In genomic region chr3:50194128-50194902, GRCh38 we compare ENCODE assay signal across 8 cellular contexts. TPM values are rescaled to one million over a fixed set of nuclear protein-coding genes. Genes with fewer than 3 reads are reported as not detected.
A peak's percentile ranks its signal among the peaks of the same experiment; 100 is the strongest.
DNase-seq lines count a peak whose midpoint lies in the region; ATAC-seq and TF ChIP-seq lines count a peak whose summit lies in the region.

No MANE protein-coding gene starts in this region.

- DNase-seq in NCI-H1436 (lab: John Stamatoyannopoulos, UW) (peak; percentile 30), NCI-H1436 treated with DMSO at 0.1 percent for 48 hours (lab: John Stamatoyannopoulos, UW) (no peak), NCI-H526 (lab: John Stamatoyannopoulos, UW) (peak; percentile 31 to 74), endothelial cell (ENCODE audit: low spot score) (peak; percentile 68)
- DNase-seq in activated CD8-positive, alpha-beta memory T cell treated with anti-CD3 and anti-CD28 coated beads, Interleukin-2, amount 10 ng/mL, durations not matched to agents 7 days and 5 days, result peak; percentile 83
- DNase-seq in naive thymus-derived CD4-positive, alpha-beta T cell, result peak; percentile 80 to 96 (median 89)
- DNase-seq in stimulated activated CD8-positive, alpha-beta memory T cell treated with anti-CD3 and anti-CD28 coated beads, Interleukin-7, amount 100 ng/mL, for 24 hours (ENCODE audit: low read depth), result peak; percentile 59

- CTCF ChIA-PET in activated CD8-positive, alpha-beta memory T cell treated with anti-CD3 and anti-CD28 coated beads, Interleukin-2, amount 10 ng/mL, durations not matched to agents 7 days and 5 days (lab: Charles Lee), result interaction anchor here (0.6 to 10.9 kb wide), 34 partner anchors 14 to 292 kb away, joined by 3 to 398 read pairs (median 5); partner anchors contain the start of genes GNAI2, HYAL3, IFRD2 and LSMEM2
- CTCF ChIA-PET in naive thymus-derived CD4-positive, alpha-beta T cell (lab: Charles Lee), result interaction anchor here (0.6 to 7.8 kb wide), 20 partner anchors 10 to 171 kb away, joined by 3 to 108 read pairs (median 6); partner anchors contain the start of gene IFRD2

- no peaks in the 10 kb centered on the region for H3K27me3 ChIP-seq in naive thymus-derived CD4-positive, alpha-beta T cell (ENCODE audit: control insufficient read depth in 2 of 2, insufficient read depth in 2 of 2, low read length in 2 of 2)

- H3K9me3 Mint-ChIP-seq in activated CD8-positive, alpha-beta memory T cell treated with anti-CD3 and anti-CD28 coated beads, Interleukin-2, amount 10 ng/mL, durations not matched to agents 7 days and 5 days (ENCODE audit: low read depth), result no peaks in the 10 kb centered on the region
- H3K9me3 Mint-ChIP-seq in endothelial cell (ENCODE audit: unreplicated experiment), result no peaks in the 10 kb centered on the region
- H3K9me3 Mint-ChIP-seq in naive thymus-derived CD4-positive, alpha-beta T cell, result no peaks in the 10 kb centered on the region

- no peaks in the 10 kb centered on the region for H3K36me3 Mint-ChIP-seq in activated CD8-positive, alpha-beta memory T cell treated with anti-CD3 and anti-CD28 coated beads, Interleukin-2, amount 10 ng/mL, durations not matched to agents 7 days and 5 days
- H3K36me3 Mint-ChIP-seq in endothelial cell (ENCODE audit: low read depth, unreplicated experiment), result no peaks in the 10 kb centered on the region
- H3K36me3 Mint-ChIP-seq in naive thymus-derived CD4-positive, alpha-beta T cell, result no peaks in the 10 kb centered on the region

- peaks cover 10% of the 10 kb centered on the region for H3K4me1 Mint-ChIP-seq in activated CD8-positive, alpha-beta memory T cell treated with anti-CD3 and anti-CD28 coated beads, Interleukin-2, amount 10 ng/mL, durations not matched to agents 7 days and 5 days
- H3K4me1 Mint-ChIP-seq in endothelial cell (ENCODE audit: unreplicated experiment), result no peaks in the 10 kb centered on the region
- peaks cover 4 to 16% (median 9%) of the 10 kb centered on the region in 7 donors for H3K4me1 Mint-ChIP-seq in naive thymus-derived CD4-positive, alpha-beta T cell

- peak; percentile 75 for TF ChIP-seq CTCF in endothelial cell (IDR thresholded peaks at IDR 0.05; ENCODE audit: unreplicated experiment)

- intact Hi-C loops in naive thymus-derived CD4-positive, alpha-beta T cell (cut with micrococcal nuclease), result loop anchor here in 1 of 2 donors (1.0 to 10.0 kb wide), 5 partner anchors 32 to 370 kb away; partner anchors contain the start of genes C3orf18 and HEMK1

- H3K4me3 ChIP-seq in naive thymus-derived CD4-positive, alpha-beta T cell (ENCODE audit: low read length), result peak overlapping the region; percentile 34

- peaks cover 5 to 13% of the 10 kb centered on the region in 2 donors for H3K4me1 ChIP-seq in naive thymus-derived CD4-positive, alpha-beta T cell (ENCODE audit: control insufficient read depth in 2 of 2, insufficient read depth in 2 of 2, low read length in 2 of 2)

- H3K4me3 Mint-ChIP-seq in activated CD8-positive, alpha-beta memory T cell treated with anti-CD3 and anti-CD28 coated beads, Interleukin-2, amount 10 ng/mL, durations not matched to agents 7 days and 5 days, result no peak overlapping the region
- no peak overlapping the region for H3K4me3 Mint-ChIP-seq in endothelial cell (ENCODE audit: unreplicated experiment)
- H3K4me3 Mint-ChIP-seq in naive thymus-derived CD4-positive, alpha-beta T cell, result peak overlapping the region; percentile 36 to 80 (median 66)

- no peaks in the 10 kb centered on the region for H3K9me3 ChIP-seq in naive thymus-derived CD4-positive, alpha-beta T cell (ENCODE audit: control insufficient read depth in 2 of 3, low read length in 3 of 3)

- H3K36me3 ChIP-seq in naive thymus-derived CD4-positive, alpha-beta T cell (ENCODE audit: control insufficient read depth in 2 of 3, insufficient read depth in 3 of 3, low read length in 3 of 3), result no peaks in the 10 kb centered on the region

- H3K27me3 Mint-ChIP-seq in activated CD8-positive, alpha-beta memory T cell treated with anti-CD3 and anti-CD28 coated beads, Interleukin-2, amount 10 ng/mL, durations not matched to agents 7 days and 5 days, result peaks cover 30% of the 10 kb centered on the region
- peaks cover 10% of the 10 kb centered on the region for H3K27me3 Mint-ChIP-seq in endothelial cell (ENCODE audit: unreplicated experiment)
- peaks cover 0 to 25% (median 8%) of the 10 kb centered on the region in 5 donors for H3K27me3 Mint-ChIP-seq in naive thymus-derived CD4-positive, alpha-beta T cell

- no peak overlapping the region for H3K27ac ChIP-seq in naive thymus-derived CD4-positive, alpha-beta T cell (ENCODE audit: low read depth, low read length)

- no peak overlapping the region for H3K27ac Mint-ChIP-seq in activated CD8-positive, alpha-beta memory T cell treated with anti-CD3 and anti-CD28 coated beads, Interleukin-2, amount 10 ng/mL, durations not matched to agents 7 days and 5 days
- no peak overlapping the region for H3K27ac Mint-ChIP-seq in endothelial cell (ENCODE audit: unreplicated experiment)
- H3K27ac Mint-ChIP-seq in naive thymus-derived CD4-positive, alpha-beta T cell, result peak overlapping the region in 8 of 9 donors; percentile 13 to 92 (median 79)

- POLR2A ChIA-PET in naive thymus-derived CD4-positive, alpha-beta T cell (lab: Charles Lee), result interaction anchor here (0.9 to 2.2 kb wide), 5 partner anchors 31 to 143 kb away, joined by 3 to 11 read pairs (median 3); partner anchors contain the start of gene GNAI2

- peak; percentile 90 for ATAC-seq in activated CD8-positive, alpha-beta memory T cell treated with anti-CD3 and anti-CD28 coated beads, Interleukin-2, amount 10 ng/mL, durations not matched to agents 7 days and 5 days
- peak; percentile 91 for ATAC-seq in naive thymus-derived CD4-positive, alpha-beta T cell
- ATAC-seq in GM21515 (IDR thresholded peaks at IDR 0.05; ENCODE audit: unreplicated experiment), result no peak

RNA-seq across cellular contexts. Expression of gene GNAT1, which starts 2.9 kb away (rescaled TPM):
- not detected for total RNA-seq in activated CD8-positive, alpha-beta memory T cell treated with anti-CD3 and anti-CD28 coated beads, Interleukin-2, amount 10 ng/mL, durations not matched to agents 7 days and 5 days
- total RNA-seq in endothelial cell (ENCODE audit: unreplicated experiment), result 0.59 TPM
- total RNA-seq in naive thymus-derived CD4-positive, alpha-beta T cell, result 1 to 10 TPM in 1 of 5 experiments, under 1 TPM in 1, not detected in 3; 0.24 to 1.2 TPM
- polyA plus RNA-seq in naive thymus-derived CD4-positive, alpha-beta T cell, result not detected

RNA-seq across cellular contexts. Expression of gene SLC38A3, which starts 10.8 kb away (rescaled TPM):
- not detected for total RNA-seq in activated CD8-positive, alpha-beta memory T cell treated with anti-CD3 and anti-CD28 coated beads, Interleukin-2, amount 10 ng/mL, durations not matched to agents 7 days and 5 days
- 0.56 TPM for total RNA-seq in endothelial cell (ENCODE audit: unreplicated experiment)
- 1 to 10 TPM in 1 of 5 experiments, not detected in 4; 1.8 TPM for total RNA-seq in naive thymus-derived CD4-positive, alpha-beta T cell
- polyA plus RNA-seq in naive thymus-derived CD4-positive, alpha-beta T cell, result not detected

RNA-seq across cellular contexts. Expression of gene SEMA3F, which starts 39.2 kb away (rescaled TPM):
- under 1 TPM; 0.07 to 0.09 TPM for total RNA-seq in activated CD8-positive, alpha-beta memory T cell treated with anti-CD3 and anti-CD28 coated beads, Interleukin-2, amount 10 ng/mL, durations not matched to agents 7 days and 5 days
- 21.3 TPM for total RNA-seq in endothelial cell (ENCODE audit: unreplicated experiment)
- 1 to 10 TPM in 1 of 5 experiments, under 1 TPM in 2, not detected in 2; 0.34 to 1.1 (median 0.69) TPM for total RNA-seq in naive thymus-derived CD4-positive, alpha-beta T cell
- polyA plus RNA-seq in naive thymus-derived CD4-positive, alpha-beta T cell, result not detected

RNA-seq across cellular contexts. Expression of gene GNAI2, which starts 41.7 kb away (rescaled TPM):
- total RNA-seq in activated CD8-positive, alpha-beta memory T cell treated with anti-CD3 and anti-CD28 coated beads, Interleukin-2, amount 10 ng/mL, durations not matched to agents 7 days and 5 days, result 100 to 1,000 TPM; 450 to 509 TPM
- 771 TPM for total RNA-seq in endothelial cell (ENCODE audit: unreplicated experiment)
- 100 to 1,000 TPM; 225 to 442 (median 282) TPM for total RNA-seq in naive thymus-derived CD4-positive, alpha-beta T cell
- 100 to 1,000 TPM; 443 to 527 TPM for polyA plus RNA-seq in naive thymus-derived CD4-positive, alpha-beta T cell

Comparison
In these comparisons a context has a peak if more than half of its experiments do, and no peak if none do; other contexts are left out.
1. H3K27ac Mint-ChIP-seq: peak in naive thymus-derived CD4-positive, alpha-beta T cell (8 of 9); none in activated CD8-positive, alpha-beta memory T cell treated with anti-CD3 and anti-CD28 coated beads, Interleukin-2, amount 10 ng/mL, durations not matched to agents 7 days and 5 days (single experiment) and endothelial cell (single experiment).
2. H3K4me3 Mint-ChIP-seq: peak in naive thymus-derived CD4-positive, alpha-beta T cell (10 of 10); none in activated CD8-positive, alpha-beta memory T cell treated with anti-CD3 and anti-CD28 coated beads, Interleukin-2, amount 10 ng/mL, durations not matched to agents 7 days and 5 days (single experiment) and endothelial cell (single experiment).
3. RNA of gene SEMA3F, which starts 39.2 kb away (total RNA-seq): 21.3 TPM in endothelial cell (single experiment); 0.34 to 1.1 TPM in naive thymus-derived CD4-positive, alpha-beta T cell and 0.07 to 0.09 TPM in activated CD8-positive, alpha-beta memory T cell treated with anti-CD3 and anti-CD28 coated beads, Interleukin-2, amount 10 ng/mL, durations not matched to agents 7 days and 5 days; every median in the first group is over 10 times any median in the second.